In genomic region chr2:49102146-49102545, GRCh38 we compare ENCODE assay signal across 32 cellular contexts. TPM values are rescaled to one million over a fixed set of nuclear protein-coding genes. Genes with fewer than 3 reads are reported as not detected.
"Had no signal": no experiment of that assay in that cellular context is flagged by ENCODE, and none has a peak within 500 bp of the region (broad histone marks: within the 10 kb centered on the region; RNA-seq: fewer than 3 reads in every experiment).

No MANE protein-coding gene starts in this region.

- DNase-seq: stimulated activated CD4-positive, alpha-beta T cell treated with anti-CD3 and anti-CD28 coated beads, Interleukin-2, amount 100 ng/mL, for 48 hours; stimulated activated CD4-positive, alpha-beta T cell treated with anti-CD3 and anti-CD28 coated beads, Interleukin-4, amount 100 ng/mL, for 1 hour; stimulated activated CD4-positive, alpha-beta T cell treated with anti-CD3 and anti-CD28 coated beads, Interleukin-4, amount 100 ng/mL, for 24 hours; stimulated activated CD4-positive, alpha-beta T cell treated with anti-CD3 and anti-CD28 coated beads, Interleukin-4, amount 100 ng/mL, for 4 hours; stimulated activated CD8-positive, alpha-beta memory T cell treated with anti-CD3 and anti-CD28 coated beads, Interleukin-4, amount 100 ng/mL, for 48 hours; stimulated activated naive B cell treated with anti-CD40 and anti-IgM and Interleukin-4, amounts not matched to agents 10 μg/mL and 1 μg/mL and 100 μg/mL, for 72 hours; stimulated activated naive CD4-positive, alpha-beta T cell; stimulated activated naive CD4-positive, alpha-beta T cell treated with Interleukin-2 at 50 U/mL for 16 hours; stimulated activated naive CD8-positive, alpha-beta T cell treated with anti-CD3 and anti-CD28 coated beads, Interleukin-15, amount 100 ng/mL, for 72 hours; stimulated activated naive CD8-positive, alpha-beta T cell treated with anti-CD3 and anti-CD28 coated beads, Interleukin-15, Interleukin-2, amounts not matched to agents 100 U/mL and 50 U/mL, for 24 hours; stomach; substantia nigra; testis; thyroid gland; tibial artery; transverse colon; trophoblast cell; upper lobe of left lung; upper lobe of right lung; uterus had no signal

- H3K27ac ChIP-seq: stomach, suprapubic skin, thoracic aorta, thyroid gland, tibial artery, tibial nerve, transverse colon, upper lobe of left lung, upper lobe of right lung, uterus, vagina had no signal

- H3K36me3 ChIP-seq: stomach, suprapubic skin, thoracic aorta, thyroid gland, tibial artery, tibial nerve, transverse colon, upper lobe of left lung, upper lobe of right lung, uterus, vagina had no signal

- H3K9me3 ChIP-seq: stomach, suprapubic skin, testis, thoracic aorta, thyroid gland, tibial artery, tibial nerve, transverse colon, upper lobe of left lung, upper lobe of right lung, uterus, vagina had no signal

- ATAC-seq: stimulated activated effector memory CD8-positive, alpha-beta T cell treated with anti-CD3 and anti-CD28 coated beads, Interleukin-12 subunit alpha, Interleukin-12 subunit beta, amount 100 ng/mL, for 72 hours; stimulated activated memory B cell treated with anti-CD40 and anti-IgM and Interleukin-4, amounts not matched to agents 10 μg/mL and 1 μg/mL and 100 μg/mL, for 72 hours; stimulated activated naive B cell treated with anti-CD40 and anti-IgM and Interleukin-4, amounts not matched to agents 10 μg/mL and 1 μg/mL and 100 μg/mL, for 72 hours; stimulated activated naive CD8-positive, alpha-beta T cell treated with anti-CD3 and anti-CD28 coated beads, Interleukin-15, amount 100 ng/mL, for 72 hours; stimulated activated naive CD8-positive, alpha-beta T cell treated with anti-CD3 and anti-CD28 coated beads, Interleukin-15, Interleukin-2, amounts not matched to agents 100 U/mL and 50 U/mL, for 24 hours; upper lobe of right lung had no signal

- FAIRE-seq: urothelium cell line had no signal

- H3K4me1 ChIP-seq: stomach, suprapubic skin, thyroid gland, tibial artery, tibial nerve, transverse colon, upper lobe of left lung, upper lobe of right lung, uterus, vagina had no signal

- H3K27me3 ChIP-seq: stomach, suprapubic skin, testis, thyroid gland, tibial artery, tibial nerve, transverse colon, upper lobe of left lung, upper lobe of right lung, uterus, vagina had no signal

- H3K4me3 ChIP-seq: stomach, suprapubic skin, testis, thoracic aorta, thyroid gland, tibial artery, tibial nerve, transverse colon, upper lobe of left lung, upper lobe of right lung, uterus, vagina had no signal

RNA-seq across cellular contexts. Expression of gene FSHR, which starts 52.2 kb away (rescaled TPM):
- total RNA-seq: stomach, subcutaneous adipose tissue, suprapubic skin, temporal lobe, thoracic aorta, tibial nerve, transverse colon, upper lobe of left lung, upper lobe of right lung, ureter, uterus, vagina had no signal
- polyA plus RNA-seq: stomach, thymus, urinary bladder had no signal
